Comparison of ENCODE assay signal across 27 cellular contexts in genomic region chr11:6911378-6911777, GRCh38. TPM values are rescaled to one million over a fixed set of nuclear protein-coding genes. Genes with fewer than 3 reads are reported as not detected.
DNase-seq lines count a peak whose midpoint lies in the region; ATAC-seq, FAIRE-seq and TF ChIP-seq lines count a peak whose summit lies in the region.
"Had no signal": no experiment of that assay in that cellular context is flagged by ENCODE, and none has a peak within 500 bp of the region (broad histone marks: within the 10 kb centered on the region; RNA-seq: fewer than 3 reads in every experiment).

No MANE protein-coding gene starts in this region.

- H3K4me3 ChIP-seq in bronchial epithelial cell (ENCODE audit: low read depth, low read length) (no peak overlapping the region), H7 (ENCODE audit: insufficient read depth, low read depth, low read length) (no peak overlapping the region)
- H3K4me3 ChIP-seq: BLaER1 treated with 17β-estradiol and CSF1 and Interleukin-3, amounts not matched to agents 10 nM and 100 nM; GM23248 had no signal

- no peaks in the 10 kb centered on the region for H3K4me1 Mint-ChIP-seq in activated CD4-positive, alpha-beta T cell treated with anti-CD3 and anti-CD28 coated beads, Interleukin-2, amount 10 ng/mL, durations not matched to agents 24 days and 14 days
- H3K4me1 Mint-ChIP-seq: CD14-positive monocyte, H9 had no signal

- no peaks in the 10 kb centered on the region for H3K36me3 Mint-ChIP-seq in activated CD4-positive, alpha-beta T cell treated with anti-CD3 and anti-CD28 coated beads, Interleukin-2, amount 10 ng/mL, durations not matched to agents 24 days and 14 days (ENCODE audit: low read depth)
- H3K36me3 Mint-ChIP-seq: CD14-positive monocyte; CD8-positive, alpha-beta memory T cell had no signal

- H3K27me3 ChIP-seq in bronchial epithelial cell (ENCODE audit: control insufficient read depth, insufficient read depth, low read length), result no peaks in the 10 kb centered on the region
- no peaks in the 10 kb centered on the region for H3K27me3 ChIP-seq in H7 (ENCODE audit: control insufficient read depth, insufficient read depth, low read length)
- H3K27me3 ChIP-seq: BE2C; BLaER1 treated with 17β-estradiol and CSF1 and Interleukin-3, amounts not matched to agents 10 nM and 100 nM had no signal

- peak overlapping the region; percentile 1 for H3K27ac Mint-ChIP-seq in activated CD4-positive, alpha-beta T cell treated with anti-CD3 and anti-CD28 coated beads, Interleukin-2, amount 10 ng/mL, durations not matched to agents 24 days and 14 days
- H3K27ac Mint-ChIP-seq: CD14-positive monocyte; CD4-positive, alpha-beta T cell; CD8-positive, alpha-beta memory T cell; H9 had no signal

- no peak for ATAC-seq in HG02840 (IDR thresholded peaks at IDR 0.05; ENCODE audit: low FRiP score, unreplicated experiment)
- ATAC-seq: HCT116 had no signal

- no peak for TF ChIP-seq CTCF in bronchial epithelial cell (IDR thresholded peaks at IDR 0.05; ENCODE audit: insufficient read depth, low read length, severe bottlenecking)

- H3K4me3 Mint-ChIP-seq in activated CD4-positive, alpha-beta T cell treated with anti-CD3 and anti-CD28 coated beads, Interleukin-2, amount 10 ng/mL, durations not matched to agents 24 days and 14 days, result no peak overlapping the region
- H3K4me3 Mint-ChIP-seq: CD14-positive monocyte; CD4-positive, alpha-beta T cell; CD8-positive, alpha-beta memory T cell; H9 had no signal

- H3K27me3 Mint-ChIP-seq in activated CD4-positive, alpha-beta T cell treated with anti-CD3 and anti-CD28 coated beads, Interleukin-2, amount 10 ng/mL, durations not matched to agents 24 days and 14 days, result no peaks in the 10 kb centered on the region
- H3K27me3 Mint-ChIP-seq: CD4-positive, alpha-beta T cell; CD8-positive, alpha-beta memory T cell had no signal

- no peak for TF ChIP-seq POLR2A in GM12892 (IDR thresholded peaks at IDR 0.05; ENCODE audit: low read depth, low read length)

- intact Hi-C loops in activated CD4-positive, alpha-beta T cell treated with anti-CD3 and anti-CD28 coated beads, Interleukin-2, amount 10 ng/mL, durations not matched to agents 24 days and 14 days (cut with micrococcal nuclease), result no loop called here

- H3K36me3 ChIP-seq in bronchial epithelial cell (ENCODE audit: control insufficient read depth, insufficient read depth, low read length) (no peaks in the 10 kb centered on the region), H7 (replicated peaks; ENCODE audit: control insufficient read depth, insufficient read depth, low read length) (no peaks in the 10 kb centered on the region)
- H3K36me3 ChIP-seq: BE2C; BLaER1 treated with 17β-estradiol and CSF1 and Interleukin-3, amounts not matched to agents 10 nM and 100 nM had no signal

- no peak for DNase-seq in activated CD4-positive, alpha-beta T cell treated with anti-CD3 and anti-CD28 coated beads, Interleukin-2, amount 10 ng/mL, durations not matched to agents 24 days and 14 days
- no peak for DNase-seq in activated CD4-positive, alpha-beta T cell treated with anti-CD3 and anti-CD28 coated beads for 48 hours
- DNase-seq in GM12892 (ENCODE audit: insufficient read length), result no peak
- DNase-seq in bronchial epithelial cell (ENCODE audit: low read depth), result no peak
- no peak for DNase-seq in effector CD8-positive, alpha-beta T cell (lab: John Stamatoyannopoulos, UW)
- DNase-seq in H7, result no peak
- DNase-seq: ACHN; AML-193; BE2C; Calu3; CD4-positive, alpha-beta T cell; CD8-positive, alpha-beta memory T cell; COR-L47; DMS53; DMS79 treated with DMSO at 0.1 percent for 48 hours; GF-D8; H9 had no signal

- no peaks in the 10 kb centered on the region for H3K9me3 Mint-ChIP-seq in activated CD4-positive, alpha-beta T cell treated with anti-CD3 and anti-CD28 coated beads, Interleukin-2, amount 10 ng/mL, durations not matched to agents 24 days and 14 days
- H3K9me3 Mint-ChIP-seq: CD4-positive, alpha-beta T cell; H9 had no signal

- FAIRE-seq in GM12892 (lab: Jason Lieb, UNC) (peak; percentile 81), bronchial epithelial cell (lab: Jason Lieb, UNC) (peak; percentile 7)
- FAIRE-seq: A204.1, GM19239, H1 had no signal

RNA-seq across cellular contexts. Expression of gene OR2D3, which starts 9.4 kb away (rescaled TPM):
- not detected in 2 replicates for total RNA-seq in activated CD4-positive, alpha-beta T cell treated with anti-CD3 and anti-CD28 coated beads, Interleukin-2, amount 10 ng/mL, durations not matched to agents 24 days and 14 days
- not detected for polyA plus RNA-seq in GM12892 (2012; ENCODE audit: missing spikeins)
- total RNA-seq in bronchial epithelial cell, result not detected in 2 replicates
- total RNA-seq in H7 (2014; rRNA removed; shearing (Covaris generic)), result not detected in 2 replicates
- total RNA-seq: Calu3; CD4-positive, alpha-beta T cell; CD8-positive, alpha-beta memory T cell; Daoy; G401; GM23248; H1; H9 had no signal
- polyA plus RNA-seq: CD14-positive monocyte; CD8-positive, alpha-beta memory T cell; H1 had no signal

RNA-seq across cellular contexts. Expression of gene ZNF215, which starts 14.8 kb away (rescaled TPM):
- total RNA-seq in activated CD4-positive, alpha-beta T cell treated with anti-CD3 and anti-CD28 coated beads, Interleukin-2, amount 10 ng/mL, durations not matched to agents 24 days and 14 days, result 3.4 and 3.6 TPM in 2 replicates
- polyA plus RNA-seq in GM12892 (2012; ENCODE audit: missing spikeins), result 1.6 TPM
- 4.7 and 6.1 TPM in 2 replicates for total RNA-seq in bronchial epithelial cell
- 7.1 and 11.8 TPM in 2 replicates for total RNA-seq in H7 (2014; rRNA removed; shearing (Covaris generic))
- polyA plus RNA-seq: CD14-positive monocyte; CD8-positive, alpha-beta memory T cell had no signal

RNA-seq across cellular contexts. Expression of gene OR2D2, which starts 19.1 kb away (rescaled TPM):
- 0.36 and 0.72 TPM in 2 replicates for total RNA-seq in activated CD4-positive, alpha-beta T cell treated with anti-CD3 and anti-CD28 coated beads, Interleukin-2, amount 10 ng/mL, durations not matched to agents 24 days and 14 days
- polyA plus RNA-seq in GM12892 (2012; ENCODE audit: missing spikeins), result not detected
- 0.26 TPM in 1 of 2 replicates, not detected in the other for total RNA-seq in bronchial epithelial cell
- 0.42 TPM in 1 of 2 replicates, not detected in the other for total RNA-seq in H7 (2014; rRNA removed; shearing (Covaris generic))
- total RNA-seq: Calu3; CD4-positive, alpha-beta T cell; CD8-positive, alpha-beta memory T cell; Daoy; G401; H1 had no signal
- polyA plus RNA-seq: CD14-positive monocyte; CD8-positive, alpha-beta memory T cell; GM23248 had no signal

RNA-seq across cellular contexts. Expression of gene OR10A4, which starts 35.0 kb away (rescaled TPM):
- not detected in 2 replicates for total RNA-seq in activated CD4-positive, alpha-beta T cell treated with anti-CD3 and anti-CD28 coated beads, Interleukin-2, amount 10 ng/mL, durations not matched to agents 24 days and 14 days
- not detected for polyA plus RNA-seq in GM12892 (2012; ENCODE audit: missing spikeins)
- total RNA-seq in bronchial epithelial cell, result not detected in 2 replicates
- not detected in 2 replicates for total RNA-seq in H7 (2014; rRNA removed; shearing (Covaris generic))
- total RNA-seq: Calu3; CD4-positive, alpha-beta T cell; CD8-positive, alpha-beta memory T cell; Daoy; G401; GM23248; H1; H9 had no signal
- polyA plus RNA-seq: CD14-positive monocyte; CD8-positive, alpha-beta memory T cell; GM23248; H1 had no signal

RNA-seq across cellular contexts. Expression of gene OR10A2, which starts 48.5 kb away (rescaled TPM):
- total RNA-seq in activated CD4-positive, alpha-beta T cell treated with anti-CD3 and anti-CD28 coated beads, Interleukin-2, amount 10 ng/mL, durations not matched to agents 24 days and 14 days, result not detected in 2 replicates
- polyA plus RNA-seq in GM12892 (2012; ENCODE audit: missing spikeins), result 0.25 TPM
- not detected in 2 replicates for total RNA-seq in bronchial epithelial cell
- not detected in 2 replicates for total RNA-seq in H7 (2014; rRNA removed; shearing (Covaris generic))
- total RNA-seq: Calu3; CD4-positive, alpha-beta T cell; CD8-positive, alpha-beta memory T cell; Daoy; G401; GM23248; H1; H9 had no signal
- polyA plus RNA-seq: CD14-positive monocyte; CD8-positive, alpha-beta memory T cell; H1 had no signal
